16 cellular contexts compared by ENCODE assay signal in genomic region chr7:75965617-75966016, GRCh38. TPM values are rescaled to one million over a fixed set of nuclear protein-coding genes. Genes with fewer than 3 reads are reported as not detected.
DNase-seq lines count a peak whose midpoint lies in the region; ATAC-seq, FAIRE-seq and TF ChIP-seq lines count a peak whose summit lies in the region.
"Had no signal": no experiment of that assay in that cellular context is flagged by ENCODE, and none has a peak within 500 bp of the region (broad histone marks: within the 10 kb centered on the region; RNA-seq: fewer than 3 reads in every experiment).

No MANE protein-coding gene starts in this region.

- no peaks in the 10 kb centered on the region for H3K79me2 ChIP-seq in PC-3 (ENCODE audit: low read length)

- peaks cover 58% of the 10 kb centered on the region for H3K36me3 ChIP-seq in HUES6 (ENCODE audit: control insufficient read depth, insufficient read depth, low read length)
- peaks cover 6% of the 10 kb centered on the region for H3K36me3 ChIP-seq in bronchial epithelial cell (ENCODE audit: control insufficient read depth, insufficient read depth, low read length)
- H3K36me3 ChIP-seq in lower lobe of right lung = peaks cover 42% of the 10 kb centered on the region
- H3K36me3 ChIP-seq in skeletal muscle tissue (ENCODE audit: control insufficient read depth in 3 of 3, insufficient read depth in 3 of 3, low read length in 3 of 3) = peaks cover 0 to 2% (median 0%) of the 10 kb centered on the region in 3 donors
- no peaks in the 10 kb centered on the region for H3K36me3 ChIP-seq in PC-3 (ENCODE audit: low read depth, low read length)

- peak; percentile 50 for FAIRE-seq in bronchial epithelial cell (lab: Jason Lieb, UNC)

- no peak overlapping the region for H3K4me3 ChIP-seq in HUES6 (ENCODE audit: low read depth, low read length)
- H3K4me3 ChIP-seq in bronchial epithelial cell (ENCODE audit: low read depth, low read length) = no peak overlapping the region
- no peak overlapping the region for H3K4me3 ChIP-seq in lower lobe of right lung
- H3K4me3 ChIP-seq in skeletal muscle tissue (ENCODE audit: low read length in 3 of 3) = peak overlapping the region; percentile 73 to 75 (median 74)
- H3K4me3 ChIP-seq in PC-3 (ENCODE audit: low read length) = no peak overlapping the region

- H3K4me1 ChIP-seq in HUES6 (ENCODE audit: control insufficient read depth, insufficient read depth, low read length) (no peaks in the 10 kb centered on the region; the same call in 1 of the 2 replicates), lower lobe of right lung (peaks cover 35% of the 10 kb centered on the region), skeletal muscle tissue (ENCODE audit: control insufficient read depth in 3 of 3, insufficient read depth in 3 of 3, low read length in 3 of 3) (peaks cover 66 to 76% (median 73%) of the 10 kb centered on the region in 3 donors), PC-3 (ENCODE audit: insufficient read depth, low read length) (no peaks in the 10 kb centered on the region)

- POLR2A ChIA-PET in PC-3 (lab: Charles Lee; ENCODE audit: unreplicated experiment) = no interaction called here

- CTCF ChIA-PET in PC-3 (lab: Charles Lee) = no interaction called here

- ATAC-seq in lower lobe of right lung (no peak), HG02678 (IDR thresholded peaks at IDR 0.05; ENCODE audit: unreplicated experiment) (no peak), HG03520 (IDR thresholded peaks at IDR 0.05; ENCODE audit: unreplicated experiment) (no peak), PC-3 (no peak)

- H3K9me2 ChIP-seq in PC-3 (replicated peaks; ENCODE audit: low read length) = no peaks in the 10 kb centered on the region

- TF ChIP-seq CTCF in bronchial epithelial cell (IDR thresholded peaks at IDR 0.05; ENCODE audit: insufficient read depth, low read length, severe bottlenecking) (no peak), lower lobe of right lung (IDR thresholded peaks at IDR 0.05) (no peak), PC-3 (conservative IDR thresholded peaks at IDR 0.05; ENCODE audit: low read depth, low read length) (no peak)

- no TSS peak for BruUV-seq in PC-3 (replicated peaks; lab: Mats Ljungman, UMichigan)

- no peak overlapping the region for H3K27ac ChIP-seq in HUES6 (ENCODE audit: low read depth, low read length)
- H3K27ac ChIP-seq in lower lobe of right lung = peak overlapping the region; percentile 79
- peak overlapping the region; percentile 99 for H3K27ac ChIP-seq in skeletal muscle tissue (ENCODE audit: low read depth, low read length)
- H3K27ac ChIP-seq in PC-3 (ENCODE audit: low read length) = no peak overlapping the region
- H3K27ac ChIP-seq: neutrophil had no signal

- H3K4me2 ChIP-seq in PC-3 (ENCODE audit: low read length) = no peak overlapping the region

- no peaks in the 10 kb centered on the region for H3F3A ChIP-seq in PC-3 (ENCODE audit: low read length, unreplicated experiment)

- H3K9ac ChIP-seq in HUES6 (ENCODE audit: low read length) = peak overlapping the region; percentile 16
- H3K9ac ChIP-seq in skeletal muscle tissue (ENCODE audit: low read depth in 1 of 3, low read length in 3 of 3) = peak overlapping the region; percentile 77 to 83 (median 81)
- H3K9ac ChIP-seq in PC-3 (ENCODE audit: low read length) = no peak overlapping the region

- H3K27me3 ChIP-seq in HUES6 (ENCODE audit: control insufficient read depth, insufficient read depth, low read length) (no peaks in the 10 kb centered on the region), bronchial epithelial cell (ENCODE audit: control insufficient read depth, insufficient read depth, low read length) (no peaks in the 10 kb centered on the region), lower lobe of right lung (ENCODE audit: low read depth) (no peaks in the 10 kb centered on the region), skeletal muscle tissue (ENCODE audit: control insufficient read depth in 3 of 3, insufficient read depth in 3 of 3, low read length in 3 of 3) (no peaks in the 10 kb centered on the region), PC-3 (ENCODE audit: low read length) (no peaks in the 10 kb centered on the region)
- H3K27me3 ChIP-seq: neutrophil had no signal

- H3K9me3 ChIP-seq in HUES6 (ENCODE audit: control insufficient read depth, insufficient read depth, low read depth, low read length) (no peaks in the 10 kb centered on the region), lower lobe of right lung (no peaks in the 10 kb centered on the region), skeletal muscle tissue (ENCODE audit: control insufficient read depth in 3 of 3, low read length in 3 of 3) (no peaks in the 10 kb centered on the region), PC-3 (ENCODE audit: low read length) (no peaks in the 10 kb centered on the region)
- H3K9me3 ChIP-seq: neutrophil had no signal

- intact Hi-C loops in lower lobe of right lung (cut with DNase I) = no loop called here
- intact Hi-C loops in PC-3 (cut with micrococcal nuclease) = no loop called here

- no peaks in the 10 kb centered on the region for H4K20me1 ChIP-seq in PC-3 (ENCODE audit: low read length)

- no peak overlapping the region for H2AFZ ChIP-seq in PC-3 (ENCODE audit: low read length)

- DNase-seq in bronchial epithelial cell (ENCODE audit: low read depth) (no peak), lower lobe of right lung (no peak), NCI-H2171 treated with DMSO at 0.1 percent for 48 hours (lab: John Stamatoyannopoulos, UW) (no peak), PC-3 (no peak)
- DNase-seq: activated CD4-positive, alpha-beta T cell treated with anti-CD3 and anti-CD28 coated beads for 4 hours; activated T-cell treated with anti-CD3 and anti-CD28 coated beads, Interleukin-2, amount 50 U/mL, for 24 hours; effector memory CD4-positive, alpha-beta T cell; foreskin melanocyte; MV-4-11; OCI-M1; stimulated activated CD4-positive, alpha-beta T cell treated with anti-CD3 and anti-CD28 coated beads, Interleukin-15, amount 100 ng/mL, for 24 hours had no signal

RNA-seq across cellular contexts. Expression of gene TMEM120A, which starts 28.8 kb away (rescaled TPM):
- total RNA-seq in bronchial epithelial cell = 21.6 and 34.7 TPM in 2 replicates
- 42.7 TPM for total RNA-seq in lower lobe of right lung
- 35.5 TPM for total RNA-seq in skeletal muscle tissue
- total RNA-seq in PC-3 (2014; rRNA removed) = 17.9 and 18.6 TPM in 2 replicates

RNA-seq across cellular contexts. Expression of gene POR, which starts 50.7 kb away (rescaled TPM):
- total RNA-seq in bronchial epithelial cell = 75.0 and 179 TPM in 2 replicates
- total RNA-seq in lower lobe of right lung = 244 TPM
- 42.8 TPM for total RNA-seq in skeletal muscle tissue
- 112 and 119 TPM in 2 replicates for total RNA-seq in PC-3 (2014; rRNA removed)

Comparison
In these comparisons a context has a peak if more than half of its experiments do, and no peak if none do; other contexts are left out.
1. H3K27ac ChIP-seq: peak in lower lobe of right lung (single experiment) and skeletal muscle tissue (single experiment); none in HUES6 (single experiment) and PC-3 (single experiment).
2. H3K4me3 ChIP-seq: peak in skeletal muscle tissue (3 of 3); none in HUES6 (single experiment), bronchial epithelial cell (single experiment), lower lobe of right lung (single experiment) and PC-3 (single experiment).